ENCODE assay signal across 24 cellular contexts in genomic region chr2:217948341-217948791, GRCh38. TPM values are rescaled to one million over a fixed set of nuclear protein-coding genes. Genes with fewer than 3 reads are reported as not detected.
DNase-seq lines count a peak whose midpoint lies in the region; ATAC-seq and TF ChIP-seq lines count a peak whose summit lies in the region.
"Had no signal": no experiment of that assay in that cellular context is flagged by ENCODE, and none has a peak within 500 bp of the region (broad histone marks: within the 10 kb centered on the region; RNA-seq: fewer than 3 reads in every experiment).

No MANE protein-coding gene starts in this region.

- H3K9me3 ChIP-seq in esophagus muscularis mucosa (no peaks in the 10 kb centered on the region), thoracic aorta (no peaks in the 10 kb centered on the region), tibial nerve (no peaks in the 10 kb centered on the region)
- H3K9me3 ChIP-seq: MG63, SJSA1 had no signal

- peaks cover 55% of the 10 kb centered on the region for H3K4me1 Mint-ChIP-seq in activated CD8-positive, alpha-beta T cell treated with anti-CD3 and anti-CD28 coated beads, Interleukin-2, amount 10 ng/mL, durations not matched to agents 7 days and 5 days (ENCODE audit: low read depth)
- H3K4me1 Mint-ChIP-seq in activated CD8-positive, alpha-beta T cell treated with anti-CD3 and anti-CD28 coated beads for 36 hours (ENCODE audit: low read depth) = no peaks in the 10 kb centered on the region
- H3K4me1 Mint-ChIP-seq: activated T-helper 17 cell treated with anti-CD3 and anti-CD28 coated beads, Interleukin-2, amount 50 U/mL, for 72 hours; CD4-positive, CD25-positive, alpha-beta regulatory T cell had no signal

- H3K27ac ChIP-seq in esophagus muscularis mucosa (replicated peaks in 1 of 4) (peak overlapping the region; percentile 89 to 98 (median 97)), thoracic aorta (peak overlapping the region; percentile 37 to 93), tibial nerve (peak overlapping the region in 1 of 4 donors; percentile 85)
- H3K27ac ChIP-seq: 22Rv1, GM23248, SJSA1 had no signal

- DNase-seq in activated CD8-positive, alpha-beta T cell treated with anti-CD3 and anti-CD28 coated beads, Interleukin-2, amount 10 ng/mL, durations not matched to agents 7 days and 5 days = no peak
- no peak for DNase-seq in activated CD8-positive, alpha-beta T cell treated with anti-CD3 and anti-CD28 coated beads for 36 hours
- DNase-seq in esophagus muscularis mucosa (ENCODE audit: extremely low spot score) = no peak
- DNase-seq in omental fat pad (ENCODE audit: low spot score) = peak; percentile 4
- DNase-seq in thoracic aorta (ENCODE audit: low spot score) = no peak
- no peak for DNase-seq in tibial nerve (ENCODE audit: low spot score in 2 of 2)
- no peak for DNase-seq in activated T-cell treated with anti-CD3 and anti-CD28 coated beads, Interleukin-2, amount 50 U/mL, for 48 hours
- DNase-seq in stimulated activated CD4-positive, alpha-beta T cell treated with anti-CD3 and anti-CD28 coated beads, Interleukin-1b, Interleukin-23, amount 100 ng/mL, for 48 hours = no peak
- DNase-seq: activated CD4-positive, alpha-beta T cell treated with anti-CD3 and anti-CD28 coated beads, Interleukin-2, amount 10 ng/mL, durations not matched to agents 7 days and 5 days; CD4-positive, CD25-positive, alpha-beta regulatory T cell; central memory CD4-positive, alpha-beta T cell; dermis blood vessel endothelial cell; GM23248; KG1; MG63; NCI-H2029 treated with DMSO at 0.1 percent for 48 hours; NCI-H446; NCI-H774 had no signal

- TF ChIP-seq CTCF in activated CD8-positive, alpha-beta T cell treated with anti-CD3 and anti-CD28 coated beads for 36 hours (IDR thresholded peaks at IDR 0.05) = no peak
- TF ChIP-seq CTCF in esophagus muscularis mucosa (IDR thresholded peaks at IDR 0.05) (no peak), omental fat pad (IDR thresholded peaks at IDR 0.05) (no peak), thoracic aorta (IDR thresholded peaks at IDR 0.05) (no peak), tibial nerve (IDR thresholded peaks at IDR 0.05) (no peak)

- H3K36me3 ChIP-seq in esophagus muscularis mucosa (no peaks in the 10 kb centered on the region), thoracic aorta (peaks cover under 1% of the 10 kb centered on the region), tibial nerve (no peaks in the 10 kb centered on the region)
- H3K36me3 ChIP-seq: SJSA1 had no signal

- H3K27me3 ChIP-seq in esophagus muscularis mucosa = no peaks in the 10 kb centered on the region
- H3K27me3 ChIP-seq in thoracic aorta (replicated peaks; ENCODE audit: insufficient read depth) = no peaks in the 10 kb centered on the region
- no peaks in the 10 kb centered on the region for H3K27me3 ChIP-seq in tibial nerve
- H3K27me3 ChIP-seq: MG63, SJSA1 had no signal

- H3K36me3 Mint-ChIP-seq in activated CD8-positive, alpha-beta T cell treated with anti-CD3 and anti-CD28 coated beads, Interleukin-2, amount 10 ng/mL, durations not matched to agents 7 days and 5 days (ENCODE audit: low read depth) = no peaks in the 10 kb centered on the region
- no peaks in the 10 kb centered on the region for H3K36me3 Mint-ChIP-seq in activated CD8-positive, alpha-beta T cell treated with anti-CD3 and anti-CD28 coated beads for 36 hours (ENCODE audit: low read depth)
- H3K36me3 Mint-ChIP-seq: activated naive CD4-positive, alpha-beta T cell treated with anti-CD3 and anti-CD28 coated beads, Interleukin-2, amount 50 U/mL, for 72 hours; CD4-positive, CD25-positive, alpha-beta regulatory T cell; WTC11 had no signal

- POLR2A ChIA-PET in activated CD8-positive, alpha-beta T cell treated with anti-CD3 and anti-CD28 coated beads, Interleukin-2, amount 10 ng/mL, durations not matched to agents 7 days and 5 days (lab: Charles Lee) = no interaction called here
- POLR2A ChIA-PET in activated CD8-positive, alpha-beta T cell treated with anti-CD3 and anti-CD28 coated beads for 36 hours (lab: Charles Lee) = no interaction called here

- TF ChIP-seq EP300 in esophagus muscularis mucosa (IDR thresholded peaks at IDR 0.05) = no peak
- TF ChIP-seq EP300 in tibial nerve (IDR thresholded peaks at IDR 0.05) = no peak

- intact Hi-C loops in activated CD8-positive, alpha-beta T cell treated with anti-CD3 and anti-CD28 coated beads for 36 hours (cut with micrococcal nuclease) = no loop called here
- intact Hi-C loops in esophagus muscularis mucosa (cut with DNase I) = no loop called here

- CTCF ChIA-PET in activated CD8-positive, alpha-beta T cell treated with anti-CD3 and anti-CD28 coated beads, Interleukin-2, amount 10 ng/mL, durations not matched to agents 7 days and 5 days (lab: Charles Lee) = interaction anchor here (1.3 kb wide), 1 partner anchor 45 kb away, joined by 5 read pairs; no protein-coding TSS in a partner anchor
- CTCF ChIA-PET in activated CD8-positive, alpha-beta T cell treated with anti-CD3 and anti-CD28 coated beads for 36 hours (lab: Charles Lee) = no interaction called here

- H3K4me3 ChIP-seq in esophagus muscularis mucosa = no peak overlapping the region
- H3K4me3 ChIP-seq in thoracic aorta = no peak overlapping the region
- H3K4me3 ChIP-seq in tibial nerve = no peak overlapping the region
- H3K4me3 ChIP-seq: GM23248, MG63, SJSA1 had no signal

- TF ChIP-seq POLR2A in esophagus muscularis mucosa (IDR thresholded peaks at IDR 0.05; ENCODE audit: low read depth) (no peak), tibial nerve (IDR thresholded peaks at IDR 0.05) (no peak)

- ATAC-seq in activated CD8-positive, alpha-beta T cell treated with anti-CD3 and anti-CD28 coated beads, Interleukin-2, amount 10 ng/mL, durations not matched to agents 7 days and 5 days = no peak
- no peak for ATAC-seq in activated CD8-positive, alpha-beta T cell treated with anti-CD3 and anti-CD28 coated beads for 36 hours
- ATAC-seq in omental fat pad (ENCODE audit: low FRiP score) = no peak
- ATAC-seq in thoracic aorta (ENCODE audit: insufficient number of reproducible peaks, low FRiP score, low read depth) = no peak
- ATAC-seq: activated naive CD4-positive, alpha-beta T cell treated with anti-CD3 and anti-CD28 coated beads, Interleukin-2, amount 50 U/mL, for 72 hours; activated T-helper 17 cell treated with anti-CD3 and anti-CD28 coated beads, Interleukin-2, amount 50 U/mL, for 72 hours had no signal

- H3K4me1 ChIP-seq in esophagus muscularis mucosa (peaks cover 64 to 98% (median 98%) of the 10 kb centered on the region in 4 donors), thoracic aorta (ENCODE audit: control insufficient read depth in 1 of 2, low read depth in 2 of 2) (peaks cover 39 to 91% of the 10 kb centered on the region in 2 donors), tibial nerve (peaks cover 0 to 95% (median 53%) of the 10 kb centered on the region in 4 donors)

- H3K4me3 Mint-ChIP-seq in activated CD8-positive, alpha-beta T cell treated with anti-CD3 and anti-CD28 coated beads, Interleukin-2, amount 10 ng/mL, durations not matched to agents 7 days and 5 days = no peak overlapping the region
- no peak overlapping the region for H3K4me3 Mint-ChIP-seq in activated CD8-positive, alpha-beta T cell treated with anti-CD3 and anti-CD28 coated beads for 36 hours
- H3K4me3 Mint-ChIP-seq: activated CD4-positive, alpha-beta T cell treated with anti-CD3 and anti-CD28 coated beads, Interleukin-2, amount 10 ng/mL, durations not matched to agents 7 days and 5 days; activated T-helper 17 cell treated with anti-CD3 and anti-CD28 coated beads, Interleukin-2, amount 50 U/mL, for 72 hours; CD4-positive, CD25-positive, alpha-beta regulatory T cell; neural crest cell; WTC11 had no signal

- WGBS in esophagus muscularis mucosa = 85% methylated on average over 4 of the region's 4 CpGs
- 81 to 85% methylated on average over 4 of the region's 4 CpGs for WGBS in tibial nerve, 2 donors

- peaks cover 14% of the 10 kb centered on the region for H3K27me3 Mint-ChIP-seq in activated CD8-positive, alpha-beta T cell treated with anti-CD3 and anti-CD28 coated beads, Interleukin-2, amount 10 ng/mL, durations not matched to agents 7 days and 5 days (ENCODE audit: low read depth)
- H3K27me3 Mint-ChIP-seq in activated CD8-positive, alpha-beta T cell treated with anti-CD3 and anti-CD28 coated beads for 36 hours = peaks cover 12% of the 10 kb centered on the region

- no peaks in the 10 kb centered on the region for H3K9me3 Mint-ChIP-seq in activated CD8-positive, alpha-beta T cell treated with anti-CD3 and anti-CD28 coated beads, Interleukin-2, amount 10 ng/mL, durations not matched to agents 7 days and 5 days (ENCODE audit: insufficient read depth)
- no peaks in the 10 kb centered on the region for H3K9me3 Mint-ChIP-seq in activated CD8-positive, alpha-beta T cell treated with anti-CD3 and anti-CD28 coated beads for 36 hours
- H3K9me3 Mint-ChIP-seq: activated CD4-positive, alpha-beta T cell treated with anti-CD3 and anti-CD28 coated beads, Interleukin-2, amount 10 ng/mL, durations not matched to agents 7 days and 5 days; activated naive CD4-positive, alpha-beta T cell treated with anti-CD3 and anti-CD28 coated beads, Interleukin-2, amount 50 U/mL, for 72 hours; activated T-helper 17 cell treated with anti-CD3 and anti-CD28 coated beads, Interleukin-2, amount 50 U/mL, for 72 hours; neural crest cell; WTC11 had no signal

- H3K27ac Mint-ChIP-seq in activated CD8-positive, alpha-beta T cell treated with anti-CD3 and anti-CD28 coated beads, Interleukin-2, amount 10 ng/mL, durations not matched to agents 7 days and 5 days = peak overlapping the region; percentile 19
- H3K27ac Mint-ChIP-seq in activated CD8-positive, alpha-beta T cell treated with anti-CD3 and anti-CD28 coated beads for 36 hours = no peak overlapping the region
- H3K27ac Mint-ChIP-seq: activated CD4-positive, alpha-beta T cell treated with anti-CD3 and anti-CD28 coated beads, Interleukin-2, amount 10 ng/mL, durations not matched to agents 7 days and 5 days; activated naive CD4-positive, alpha-beta T cell treated with anti-CD3 and anti-CD28 coated beads, Interleukin-2, amount 50 U/mL, for 72 hours; activated T-helper 17 cell treated with anti-CD3 and anti-CD28 coated beads, Interleukin-2, amount 50 U/mL, for 72 hours; WTC11 had no signal

RNA-seq across cellular contexts. Expression of gene TNS1, which starts 54.4 kb away (rescaled TPM):
- total RNA-seq in activated CD8-positive, alpha-beta T cell treated with anti-CD3 and anti-CD28 coated beads, Interleukin-2, amount 10 ng/mL, durations not matched to agents 7 days and 5 days = 10 to 100 TPM; 28.9 to 29.8 TPM
- 1 to 10 TPM; 1.8 to 2.0 TPM for total RNA-seq in activated CD8-positive, alpha-beta T cell treated with anti-CD3 and anti-CD28 coated beads for 36 hours
- total RNA-seq in esophagus muscularis mucosa (1,000 to 10,000 TPM; 1,001 to 2,170 (median 1,411) TPM), omental fat pad (100 to 1,000 TPM; 135 to 453 (median 361) TPM), thoracic aorta (1,000 to 10,000 TPM; 1,836 to 2,296 TPM), tibial nerve (100 to 1,000 TPM; 461 to 648 (median 565) TPM)

Comparison
In these comparisons a context has a peak if more than half of its experiments do, and no peak if none do; other contexts are left out.
1. RNA of gene TNS1, which starts 54.4 kb away (total RNA-seq): 1,836 to 2,296 TPM in thoracic aorta, 1,001 to 2,170 TPM in esophagus muscularis mucosa, 461 to 648 TPM in tibial nerve, 135 to 453 TPM in omental fat pad and 28.9 to 29.8 TPM in activated CD8-positive, alpha-beta T cell treated with anti-CD3 and anti-CD28 coated beads, Interleukin-2, amount 10 ng/mL, durations not matched to agents 7 days and 5 days; 1.8 to 2.0 TPM in activated CD8-positive, alpha-beta T cell treated with anti-CD3 and anti-CD28 coated beads for 36 hours; every median in the first group is over 10 times any median in the second.